In the genomic region with DNA sequence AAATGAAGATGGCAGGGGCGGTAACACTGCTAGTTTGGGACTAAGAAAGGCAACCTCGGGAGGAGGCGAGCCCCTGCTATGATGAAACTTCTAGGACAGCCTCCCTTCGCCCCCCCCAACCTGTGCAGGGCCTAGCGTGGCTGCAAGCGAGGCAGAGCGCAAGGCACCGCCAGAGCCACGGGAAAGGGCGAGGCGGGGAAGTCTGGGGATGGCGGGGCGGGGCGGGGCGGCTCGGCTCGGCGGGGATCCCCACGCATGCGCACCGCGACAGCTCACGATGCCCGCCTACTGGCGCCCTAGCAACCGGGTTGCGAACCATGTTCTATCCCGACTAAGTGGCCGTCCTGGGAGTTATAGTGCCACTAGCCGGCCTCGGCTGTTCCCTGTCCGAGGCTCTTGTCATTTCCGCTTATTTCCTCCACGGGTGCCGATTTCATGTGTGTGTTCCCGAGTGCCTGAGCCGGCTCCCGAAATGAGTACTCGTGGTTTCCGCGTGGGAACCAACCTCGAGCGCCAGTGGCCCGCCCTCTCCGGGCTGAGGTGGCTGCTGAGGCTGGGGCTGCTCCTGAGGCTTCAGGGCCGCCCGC, we compare ENCODE assay signal across 8 cellular contexts. TPM values are rescaled to one million over a fixed set of nuclear protein-coding genes. Genes with fewer than 3 reads are reported as not detected.
DNase-seq lines count a peak whose midpoint lies in the region; ATAC-seq, FAIRE-seq and TF ChIP-seq lines count a peak whose summit lies in the region.

No MANE protein-coding gene starts in this region.

- H3K9me3 ChIP-seq in psoas muscle, result no peaks in the 10 kb centered on the region

- H3K4me1 ChIP-seq in psoas muscle, result no peaks in the 10 kb centered on the region

- DNase-seq in GM12865 (ENCODE audit: low read depth) (peak; percentile 78), NCI-H146 (lab: John Stamatoyannopoulos, UW) (peak; percentile 77), T-helper 1 cell (peak; percentile 66 to 77 (median 70)), amniotic stem cell (lab: John Stamatoyannopoulos, UW) (peak; percentile 36), left ventricle myocardium superior (peak; percentile 88), psoas muscle (peak; percentile 81 to 89), urothelium cell line (ENCODE audit: low spot score) (peak; percentile 74)

- H3K36me3 ChIP-seq in psoas muscle (ENCODE audit: insufficient read depth in 1 of 2, low read depth in 1 of 2), result no peaks in the 10 kb centered on the region

- H3K27me3 ChIP-seq in psoas muscle (ENCODE audit: insufficient read depth in 3 of 3, low read length in 2 of 3), result peaks cover 0 to 6% (median 0%) of the 10 kb centered on the region in 3 donors

- intact Hi-C loops in left ventricle myocardium superior (cut with micrococcal nuclease), result no loop called here
- intact Hi-C loops in psoas muscle (cut with DNase I), result no loop called here

- ATAC-seq in HG02759 (IDR thresholded peaks at IDR 0.05; ENCODE audit: unreplicated experiment) (peak; percentile 76), left ventricle myocardium superior (peak; percentile 90), psoas muscle (peak; percentile 83 to 95 (median 89))

- H3K27ac ChIP-seq in psoas muscle, result peak overlapping the region; percentile 68

- 0 to 22% (median 1%) methylated on average over 18 to 47 of the region's 47 CpGs for WGBS in psoas muscle, 3 donors

- TF ChIP-seq CTCF in GM12865 (IDR thresholded peaks at IDR 0.05; ENCODE audit: insufficient read depth, low read depth, low read length, missing control alignments) (no peak), psoas muscle (IDR thresholded peaks at IDR 0.05) (no peak)

- no peak for FAIRE-seq in urothelium cell line (lab: Jason Lieb, UNC)

- H3K4me3 ChIP-seq in GM12865 (ENCODE audit: low read depth, low read length) (peak overlapping the region; percentile 87), psoas muscle (peak overlapping the region; percentile 74)

RNA-seq across cellular contexts. Expression of gene RBMX, which starts 28.7 kb away (rescaled TPM):
- total RNA-seq in left ventricle myocardium superior (93.6 TPM), psoas muscle (100 to 1,000 TPM in 3 of 4 donors, 10 to 100 TPM in 1; 91.5 to 131 (median 118) TPM)
- polyA plus RNA-seq in psoas muscle, result 10 to 100 TPM; 67.9 to 98.9 (median 79.7) TPM

Comparison
In these comparisons a context has a peak if more than half of its experiments do, and no peak if none do; other contexts are left out.
1. Peak in every context shown above with its lines: DNase-seq, ATAC-seq, H3K4me3 ChIP-seq and H3K27ac ChIP-seq.
2. DNase-seq: peak in every context shown above with its lines; median percentile 88 in left ventricle myocardium superior; 85 in psoas muscle; 78 in GM12865; 77 in NCI-H146; 74 in urothelium cell line; 70 in T-helper 1 cell; 36 in amniotic stem cell.